22 cellular contexts compared by ENCODE assay signal in the genomic region with DNA sequence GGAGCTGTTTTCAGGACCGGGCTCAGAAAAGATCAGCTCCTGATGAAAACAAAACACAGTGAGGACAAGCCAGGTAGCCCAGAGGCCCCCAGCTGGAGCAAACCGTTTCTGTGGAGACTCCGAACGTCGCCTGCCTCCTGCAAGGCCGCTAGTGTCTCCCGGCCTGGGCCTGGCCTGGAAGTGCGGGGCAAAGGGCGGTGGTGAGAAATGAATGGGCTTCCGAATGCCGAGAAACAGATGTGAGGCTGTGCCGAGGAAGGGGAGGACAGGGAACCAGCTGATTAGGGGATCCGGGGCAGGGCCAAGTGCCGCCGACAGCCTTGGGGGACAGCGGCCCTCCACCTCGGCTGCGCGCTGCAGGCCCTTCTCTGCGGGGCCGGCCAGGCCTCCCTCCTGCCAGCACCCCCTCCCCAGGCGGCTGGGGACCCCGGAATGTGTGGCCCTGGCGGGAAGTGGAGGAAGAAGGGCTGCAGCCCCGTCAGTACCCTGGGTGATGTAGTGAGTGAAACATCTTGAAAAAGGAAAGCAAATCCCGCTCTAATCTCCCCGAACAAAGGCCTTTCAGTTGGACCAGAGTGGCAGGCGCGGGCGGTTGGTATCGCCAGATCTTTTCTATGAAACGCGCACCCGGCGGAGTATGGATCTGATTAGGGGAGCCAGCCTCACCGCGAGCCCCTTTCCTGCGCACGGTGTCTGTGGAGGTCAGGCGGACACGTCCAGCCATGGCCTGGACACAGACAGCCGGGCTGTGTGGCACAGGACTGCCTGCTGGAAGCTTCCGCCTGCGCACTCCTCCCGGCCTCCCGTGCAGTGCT. TPM values are rescaled to one million over a fixed set of nuclear protein-coding genes. Genes with fewer than 3 reads are reported as not detected.
DNase-seq lines count a peak whose midpoint lies in the region; TF ChIP-seq lines count a peak whose summit lies in the region.
"Had no signal": no experiment of that assay in that cellular context is flagged by ENCODE, and none has a peak within 500 bp of the region (broad histone marks: within the 10 kb centered on the region; RNA-seq: fewer than 3 reads in every experiment).

No MANE protein-coding gene starts in this region.

- H3K9me3 ChIP-seq in tibial artery = no peaks in the 10 kb centered on the region
- H3K9me3 ChIP-seq: Caco-2 had no signal

- H3K4me1 ChIP-seq in tibial artery = peaks cover 6 to 100% (median 92%) of the 10 kb centered on the region in 4 donors
- H3K4me1 ChIP-seq: Caco-2 had no signal

- H3K36me3 ChIP-seq in tibial artery = no peaks in the 10 kb centered on the region

- H3K4me3 ChIP-seq in tibial artery = no peak overlapping the region
- H3K4me3 ChIP-seq: K562 had no signal

- no peak for TF ChIP-seq CTCF in tibial artery (IDR thresholded peaks at IDR 0.05)

- DNase-seq in HuH-7 (ENCODE audit: low spot score) (peak; percentile 76), astrocyte of the hippocampus (ENCODE audit: low read depth, low spot score) (peak; percentile 51), tibial artery (no peak), T-helper 1 cell (no peak), A172 (ENCODE audit: low spot score) (no peak), CD1c-positive myeloid dendritic cell (ENCODE audit: extremely low spot score) (no peak)
- DNase-seq: ACHN; AML-193; Caco-2; CD4-positive, CD25-positive, alpha-beta regulatory T cell; DMS153; GOT3; MV-4-11; NCI-H1417; NCI-H2029; NCI-H2171; NCI-H446; NCI-H69; SHP77 treated with DMSO at 0.1 percent for 48 hours had no signal

- intact Hi-C loops in tibial artery (cut with DNase I; ENCODE audit: low total_unique reads) = loop anchor here (5.0 kb wide), 1 partner anchor 49 kb away; no protein-coding TSS in a partner anchor

- H3K27ac ChIP-seq in layer of hippocampus (ENCODE audit: low read depth, low read length) (peak overlapping the region; percentile 75), tibial artery (peak overlapping the region; percentile 90)
- H3K27ac ChIP-seq: HL-60 had no signal

- H3K27me3 ChIP-seq in layer of hippocampus (ENCODE audit: control insufficient read depth, insufficient read depth, low read length) (peaks cover 3% of the 10 kb centered on the region), tibial artery (no peaks in the 10 kb centered on the region)

RNA-seq across cellular contexts. Expression of gene PRDM16, which starts 52.6 kb away (rescaled TPM):
- total RNA-seq in A172 (2014; rRNA removed; shearing (Covaris generic)) = 0.84 and 1.5 TPM in 2 replicates

Comparison
In these comparisons a context has a peak if more than half of its experiments do, and no peak if none do; other contexts are left out.
1. DNase-seq: peak in HuH-7 (single experiment) and astrocyte of the hippocampus (single experiment); none in tibial artery (0 of 2), T-helper 1 cell (0 of 5), A172 (single experiment) and CD1c-positive myeloid dendritic cell (single experiment).